In genomic region chr10:106251573-106251972, GRCh38 we compare ENCODE assay signal across 9 cellular contexts.
"Had no signal": no experiment of that assay in that cellular context is flagged by ENCODE, and none has a peak within 500 bp of the region (broad histone marks: within the 10 kb centered on the region; RNA-seq: fewer than 3 reads in every experiment).

No MANE protein-coding gene starts in this region.

- H3K4me3 ChIP-seq: GM23248, GM23338, HAP-1 had no signal

- H3K9ac ChIP-seq: GM23248 had no signal

- H3K4me2 ChIP-seq: GM23338 had no signal

- H3K4me1 ChIP-seq: HAP-1 had no signal

- DNase-seq: GM23248, GOT3, H7, H9, HCEC 1CT, HFFc6 had no signal

- H3K27ac ChIP-seq: GM23248 had no signal

- H2AFZ ChIP-seq: GM23248, GM23338 had no signal

- H3K36me3 ChIP-seq: HAP-1 had no signal

- ATAC-seq: GM23338, HCT116 had no signal
